Comparison of ENCODE assay signal across 19 cellular contexts in the genomic region with DNA sequence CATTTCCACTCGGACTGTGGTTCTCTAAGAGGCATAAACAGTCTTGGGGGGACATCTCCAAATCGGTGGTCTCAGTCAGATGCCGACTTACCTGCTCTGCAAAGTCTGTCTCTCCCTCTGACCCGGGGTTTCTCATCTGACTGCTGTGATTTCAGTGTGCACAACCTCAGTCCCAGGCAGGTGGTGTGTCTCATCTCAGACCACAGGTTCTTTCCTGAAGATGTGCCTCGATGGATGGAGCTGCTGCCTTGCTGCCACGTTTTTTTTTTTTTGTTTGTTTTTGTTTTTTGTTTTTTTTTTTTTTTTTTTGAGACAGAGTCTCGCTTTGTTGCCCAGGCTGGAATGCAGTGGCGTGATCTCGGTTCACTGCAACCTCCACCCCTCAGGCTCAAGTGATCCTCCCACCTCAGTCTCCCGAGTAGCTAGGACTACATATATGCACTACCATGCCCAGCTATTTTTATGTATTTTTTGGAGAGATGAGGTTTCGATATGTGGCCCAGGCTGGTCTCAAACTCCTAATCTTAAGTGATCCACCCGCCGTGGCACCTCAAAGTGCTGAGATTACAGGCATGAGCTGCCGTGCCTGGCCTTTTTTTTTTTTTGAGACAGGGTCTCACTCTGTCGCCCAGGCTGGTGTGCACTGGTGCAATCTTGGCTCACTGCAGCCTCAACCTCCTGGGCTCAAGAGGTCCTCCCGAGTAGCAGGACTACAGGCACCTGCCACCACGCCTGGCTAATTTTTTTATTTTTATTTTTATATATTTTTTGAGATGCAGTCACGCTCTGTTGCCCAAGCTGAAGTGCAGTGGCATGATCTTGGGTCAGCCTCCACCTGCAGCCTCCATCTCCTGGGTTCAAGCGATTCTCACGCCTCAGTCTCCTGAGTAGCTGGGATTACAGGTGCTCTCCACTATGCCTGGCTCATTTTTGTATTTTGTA. TPM values are rescaled to one million over a fixed set of nuclear protein-coding genes. Genes with fewer than 3 reads are reported as not detected.
DNase-seq lines count a peak whose midpoint lies in the region; ATAC-seq, FAIRE-seq and TF ChIP-seq lines count a peak whose summit lies in the region.
"Had no signal": no experiment of that assay in that cellular context is flagged by ENCODE, and none has a peak within 500 bp of the region (broad histone marks: within the 10 kb centered on the region; RNA-seq: fewer than 3 reads in every experiment).

No MANE protein-coding gene starts in this region.

- H3K18ac ChIP-seq in mesenchymal stem cell (ENCODE audit: low read depth in 1 of 2, low read length in 2 of 2), result no peak overlapping the region

- H3K14ac ChIP-seq in mesenchymal stem cell (ENCODE audit: low read length in 2 of 2), result no peak overlapping the region

- H2BK15ac ChIP-seq in mesenchymal stem cell (ENCODE audit: low read depth, poor library complexity, severe bottlenecking), result no peak overlapping the region

- peak overlapping the region; percentile 79 for H2AK5ac ChIP-seq in mesenchymal stem cell (ENCODE audit: low read length, severe bottlenecking)

- H3K9ac ChIP-seq in astrocyte (ENCODE audit: low read length) (peak overlapping the region; percentile 60), mesenchymal stem cell (ENCODE audit: low read length) (no peak overlapping the region)
- H3K9ac ChIP-seq: GM23248 had no signal

- H3K36me3 Mint-ChIP-seq in MCF 10A (ENCODE audit: insufficient read depth, unreplicated experiment) (no peaks in the 10 kb centered on the region), astrocyte (ENCODE audit: low read depth, unreplicated experiment) (no peaks in the 10 kb centered on the region)
- H3K36me3 Mint-ChIP-seq: CD4-positive, alpha-beta memory T cell had no signal

- no peak overlapping the region for H2BK120ac ChIP-seq in mesenchymal stem cell (ENCODE audit: low read depth, low read length)

- no peak overlapping the region for H3K4ac ChIP-seq in mesenchymal stem cell (ENCODE audit: low read depth in 1 of 2, low read length in 2 of 2)

- H2AFZ ChIP-seq in astrocyte (ENCODE audit: low read depth, low read length) (no peak overlapping the region), mesenchymal stem cell (ENCODE audit: low read depth, low read length) (no peak overlapping the region)
- H2AFZ ChIP-seq: GM23248 had no signal

- H3K36me3 ChIP-seq in breast epithelium (no peaks in the 10 kb centered on the region), astrocyte (ENCODE audit: insufficient read depth, low read length) (no peaks in the 10 kb centered on the region), mesenchymal stem cell (ENCODE audit: control insufficient read depth in 1 of 2, insufficient read depth in 2 of 2, low read depth in 1 of 2, low read length in 2 of 2) (no peaks in the 10 kb centered on the region)

- H3K4me2 ChIP-seq in astrocyte (ENCODE audit: low read length), result peak overlapping the region; percentile 67
- no peak overlapping the region for H3K4me2 ChIP-seq in mesenchymal stem cell (ENCODE audit: low read length, poor library complexity, severe bottlenecking)

- no peak for ATAC-seq in HG02852 (IDR thresholded peaks at IDR 0.05; ENCODE audit: unreplicated experiment)

- H3K4me3 ChIP-seq in breast epithelium (no peak overlapping the region), astrocyte (ENCODE audit: insufficient read depth, low read depth, low read length) (no peak overlapping the region), mesenchymal stem cell (ENCODE audit: insufficient read depth in 1 of 2, low read depth in 1 of 2, low read length in 2 of 2) (no peak overlapping the region)
- H3K4me3 ChIP-seq: GM23248, SK-N-MC had no signal

- TF ChIP-seq POLR2A in breast epithelium (IDR thresholded peaks at IDR 0.05), result no peak

- H3K9me3 ChIP-seq in breast epithelium, result no peaks in the 10 kb centered on the region
- no peaks in the 10 kb centered on the region for H3K9me3 ChIP-seq in astrocyte (ENCODE audit: insufficient read depth, low read depth, low read length)
- H3K9me3 ChIP-seq in mesenchymal stem cell (ENCODE audit: control insufficient read depth, low read length), result no peaks in the 10 kb centered on the region

- CTCF ChIA-PET in MCF 10A (lab: Yijun Ruan, JAX), result interaction anchor here (0.6 kb wide), 1 partner anchor 92 kb away, joined by 3 read pairs; no protein-coding TSS in a partner anchor

- no peaks in the 10 kb centered on the region for H4K20me1 ChIP-seq in astrocyte (ENCODE audit: insufficient read depth, low read length)

- H2BK12ac ChIP-seq in mesenchymal stem cell (ENCODE audit: low read length in 2 of 2), result no peak overlapping the region

- H3K4me3 Mint-ChIP-seq in MCF 10A (ENCODE audit: unreplicated experiment) (no peak overlapping the region), astrocyte (ENCODE audit: unreplicated experiment) (no peak overlapping the region)
- H3K4me3 Mint-ChIP-seq: B cell; CD4-positive, alpha-beta memory T cell had no signal

- FAIRE-seq in astrocyte (lab: Jason Lieb, UNC), result no peak
- FAIRE-seq: GM19239 had no signal

- peaks cover 0 to 7% of the 10 kb centered on the region in 2 donors for H3K4me1 ChIP-seq in breast epithelium
- peaks cover 14% of the 10 kb centered on the region for H3K4me1 ChIP-seq in astrocyte (ENCODE audit: insufficient read depth, low read length)
- peaks cover 13% of the 10 kb centered on the region for H3K4me1 ChIP-seq in mesenchymal stem cell (ENCODE audit: control insufficient read depth, insufficient read depth, low read depth, low read length)

- no peak overlapping the region for H4K8ac ChIP-seq in mesenchymal stem cell (ENCODE audit: low read length)

- no peak overlapping the region for H3K23ac ChIP-seq in mesenchymal stem cell (ENCODE audit: low read length in 2 of 2)

- intact Hi-C loops in breast epithelium (cut with DNase I; ENCODE audit: low total_unique reads), result no loop called here
- intact Hi-C loops in MCF 10A (cut with micrococcal nuclease), result no loop called here

- no peak overlapping the region for H4K91ac ChIP-seq in mesenchymal stem cell (ENCODE audit: low read length)

- WGBS in mesenchymal stem cell, result 90% methylated on average over 12 of the region's 20 CpGs

- DNase-seq in breast epithelium (ENCODE audit: low spot score in 2 of 2) (no peak), MCF 10A (ENCODE audit: unreplicated experiment) (no peak), astrocyte (ENCODE audit: low read depth) (no peak), mesenchymal stem cell (no peak), NCI-H2029 treated with DMSO at 0.1 percent for 48 hours (lab: John Stamatoyannopoulos, UW) (no peak), NCI-H526 treated with DMSO at 0.1 percent for 48 hours (lab: John Stamatoyannopoulos, UW) (no peak)
- DNase-seq in stimulated activated CD8-positive, alpha-beta memory T cell treated with anti-CD3 and anti-CD28 coated beads, Interleukin-4, amount 100 ng/mL, for 48 hours, result no peak
- DNase-seq: Calu3; CD4-positive, alpha-beta memory T cell; DMS53; NCI-H1105 treated with DMSO at 0.1 percent for 48 hours; NCI-H1694; NCI-H748 treated with DMSO at 0.1 percent for 48 hours; SHP77 had no signal

- H3K79me1 ChIP-seq in mesenchymal stem cell (replicated peaks; ENCODE audit: low read length, poor library complexity, severe bottlenecking), result no peaks in the 10 kb centered on the region

- H3K27me3 Mint-ChIP-seq in MCF 10A (ENCODE audit: insufficient read depth, unreplicated experiment), result no peaks in the 10 kb centered on the region
- H3K27me3 Mint-ChIP-seq in astrocyte (ENCODE audit: low read depth, unreplicated experiment), result peaks cover 10% of the 10 kb centered on the region
- H3K27me3 Mint-ChIP-seq: B cell; CD4-positive, alpha-beta memory T cell had no signal

- no peak overlapping the region for H2BK5ac ChIP-seq in mesenchymal stem cell (ENCODE audit: low read depth, low read length, poor library complexity, severe bottlenecking)

- H3K9me3 Mint-ChIP-seq in MCF 10A (ENCODE audit: unreplicated experiment) (no peaks in the 10 kb centered on the region), astrocyte (ENCODE audit: unreplicated experiment) (no peaks in the 10 kb centered on the region)
- H3K9me3 Mint-ChIP-seq: CD4-positive, alpha-beta memory T cell had no signal

- no peak for TF ChIP-seq CTCF in breast epithelium (IDR thresholded peaks at IDR 0.05)
- no peak for TF ChIP-seq CTCF in MCF 10A (IDR thresholded peaks at IDR 0.05; ENCODE audit: unreplicated experiment)
- no peak for TF ChIP-seq CTCF in astrocyte (IDR thresholded peaks at IDR 0.05; ENCODE audit: insufficient read depth, low read depth, low read length)

- H3K27ac ChIP-seq in breast epithelium (peak overlapping the region; percentile 12 to 48), astrocyte (ENCODE audit: low read depth, low read length) (peak overlapping the region; percentile 79), mesenchymal stem cell (ENCODE audit: low read length, poor library complexity, severe bottlenecking) (peak overlapping the region; percentile 60)
- H3K27ac ChIP-seq: GM23248, SK-N-MC had no signal

- no TSS peak for BruUV-seq in MCF 10A (replicated peaks; lab: Mats Ljungman, UMichigan)

- H3K27me3 ChIP-seq in breast epithelium, result no peaks in the 10 kb centered on the region
- H3K27me3 ChIP-seq in astrocyte (ENCODE audit: insufficient read depth, low read length), result no peaks in the 10 kb centered on the region
- peaks cover 0 to 4% of the 10 kb centered on the region in 2 experiments for H3K27me3 ChIP-seq in mesenchymal stem cell (ENCODE audit: control insufficient read depth in 1 of 2, insufficient read depth in 1 of 2, low read length in 2 of 2)

- H3K79me2 ChIP-seq in astrocyte (ENCODE audit: insufficient read depth, low read length), result no peaks in the 10 kb centered on the region

- H3K4me1 Mint-ChIP-seq in MCF 10A (ENCODE audit: insufficient read depth, unreplicated experiment), result no peaks in the 10 kb centered on the region
- peaks cover 9% of the 10 kb centered on the region for H3K4me1 Mint-ChIP-seq in astrocyte (ENCODE audit: low read depth, unreplicated experiment)

- POLR2A ChIA-PET in MCF 10A (lab: Yijun Ruan, JAX), result interaction anchor here (0.6 to 1.5 kb wide), 2 partner anchors 17 to 37 kb away, joined by 3 to 5 read pairs; no protein-coding TSS in a partner anchor

- H3K27ac Mint-ChIP-seq in MCF 10A (ENCODE audit: low read depth, unreplicated experiment) (no peak overlapping the region), astrocyte (ENCODE audit: unreplicated experiment) (no peak overlapping the region)

RNA-seq across cellular contexts. Expression of gene SPIRE2, which starts 15.4 kb away (rescaled TPM):
- 10 to 100 TPM in 1 of 3 donors, 1 to 10 TPM in 2; 1.3 to 11.1 (median 7.8) TPM for total RNA-seq in breast epithelium
- 3.8 and 4.8 TPM in 2 replicates for total RNA-seq in MCF 10A (2022)
- 2.6 and 3.2 TPM in 2 replicates for total RNA-seq in astrocyte
- 1.4 TPM for polyA plus RNA-seq in mesenchymal stem cell (2013, experiment 1 of 2)
- 1.3 TPM for polyA plus RNA-seq in mesenchymal stem cell (2013, experiment 2 of 2)

RNA-seq across cellular contexts. Expression of gene FANCA, which starts 27.2 kb away (rescaled TPM):
- total RNA-seq in breast epithelium (1 to 10 TPM in 2 of 3 donors, under 1 TPM in 1; 0.64 to 4.0 (median 3.9) TPM), MCF 10A (2022) (18.5 and 30.6 TPM in 2 replicates), astrocyte (6.1 and 6.3 TPM in 2 replicates)
- polyA plus RNA-seq in mesenchymal stem cell (2013, experiment 1 of 2), result 3.3 TPM
- 2.3 TPM for polyA plus RNA-seq in mesenchymal stem cell (2013, experiment 2 of 2)

RNA-seq across cellular contexts. Expression of gene TCF25, which starts 29.7 kb away (rescaled TPM):
- 100 to 1,000 TPM; 169 to 243 (median 176) TPM for total RNA-seq in breast epithelium
- total RNA-seq in MCF 10A (2022), result 200 and 239 TPM in 2 replicates
- 187 and 193 TPM in 2 replicates for total RNA-seq in astrocyte
- 222 TPM for polyA plus RNA-seq in mesenchymal stem cell (2013, experiment 1 of 2)
- 213 TPM for polyA plus RNA-seq in mesenchymal stem cell (2013, experiment 2 of 2)
